In genomic region chr17:29565643-29566472, GRCh38 we compare ENCODE assay signal across 8 cellular contexts. TPM values are rescaled to one million over a fixed set of nuclear protein-coding genes. Genes with fewer than 3 reads are reported as not detected.
DNase-seq lines count a peak whose midpoint lies in the region; ATAC-seq lines count a peak whose summit lies in the region.

No MANE protein-coding gene starts in this region.

- H3K4me1 Mint-ChIP-seq in immature natural killer cell: peaks cover 53 to 56% of the 10 kb centered on the region in 2 donors

- peak overlapping the region; percentile 85 for H3K4me3 ChIP-seq in HUES48 (ENCODE audit: low read depth, low read length)
- peak overlapping the region; percentile 92 for H3K4me3 ChIP-seq in adipocyte (ENCODE audit: low read length)

- DNase-seq in DMS79 (lab: John Stamatoyannopoulos, UW): peak; percentile 79
- peak; percentile 74 for DNase-seq in RKO (ENCODE audit: low spot score)
- no peak for DNase-seq in adipocyte (ENCODE audit: low read depth)
- DNase-seq in immature natural killer cell: peak; percentile 62 to 66 (median 66)
- DNase-seq in stimulated activated CD4-positive, alpha-beta T cell treated with anti-CD3 and anti-CD28 coated beads, Interleukin-15, amount 100 ng/mL, for 24 hours: peak; percentile 76
- no peak for DNase-seq in substantia nigra (lab: John Stamatoyannopoulos, UW)

- no peak overlapping the region for H3K27ac ChIP-seq in HUES48 (ENCODE audit: low read depth, low read length)
- H3K27ac ChIP-seq in substantia nigra (ENCODE audit: low read depth, low read length, poor library complexity, severe bottlenecking): no peak overlapping the region

- peak overlapping the region; percentile 92 to 96 (median 94) for H3K4me3 Mint-ChIP-seq in immature natural killer cell

- H3K36me3 ChIP-seq in HUES48 (ENCODE audit: control insufficient read depth, insufficient read depth, low read length): no peaks in the 10 kb centered on the region
- H3K36me3 ChIP-seq in adipocyte (ENCODE audit: control insufficient read depth, insufficient read depth, low read length, severe bottlenecking): peaks cover 29% of the 10 kb centered on the region

- peaks cover 6 to 9% (median 6%) of the 10 kb centered on the region in 3 donors for H3K36me3 Mint-ChIP-seq in immature natural killer cell

- H3K27ac Mint-ChIP-seq in immature natural killer cell: peak overlapping the region; percentile 89 to 95 (median 93)

- H3K27me3 Mint-ChIP-seq in immature natural killer cell (ENCODE audit: low read depth in 3 of 3): peaks cover 9 to 23% (median 20%) of the 10 kb centered on the region in 3 donors

- ATAC-seq in GM19328 (IDR thresholded peaks at IDR 0.05; ENCODE audit: unreplicated experiment): no peak

- H3K27me3 ChIP-seq in HUES48 (ENCODE audit: control insufficient read depth, insufficient read depth, low read length) (peaks cover 45% of the 10 kb centered on the region), adipocyte (replicated peaks; ENCODE audit: control insufficient read depth, insufficient read depth, low read length) (no peaks in the 10 kb centered on the region)

- peaks cover 10% of the 10 kb centered on the region for H3K4me1 ChIP-seq in HUES48 (ENCODE audit: control insufficient read depth, insufficient read depth, low read length)
- H3K4me1 ChIP-seq in adipocyte (ENCODE audit: control insufficient read depth, insufficient read depth, low read length): peaks cover 39% of the 10 kb centered on the region

- H3K9me3 ChIP-seq in HUES48 (ENCODE audit: control insufficient read depth, insufficient read depth, low read length): no peaks in the 10 kb centered on the region
- H3K9me3 ChIP-seq in adipocyte (ENCODE audit: control insufficient read depth, low read length): no peaks in the 10 kb centered on the region

- no peaks in the 10 kb centered on the region for H3K9me3 Mint-ChIP-seq in immature natural killer cell

- H3K9ac ChIP-seq in HUES48 (ENCODE audit: low read depth, low read length): no peak overlapping the region
- H3K9ac ChIP-seq in adipocyte (ENCODE audit: low read length): peak overlapping the region; percentile 86

RNA-seq across cellular contexts. Expression of gene ABHD15, which starts 1.0 kb away (rescaled TPM):
- 10 to 100 TPM; 31.6 to 36.7 (median 34.0) TPM for polyA plus RNA-seq in immature natural killer cell

RNA-seq across cellular contexts. Expression of gene TP53I13, which starts 2.6 kb away (rescaled TPM):
- polyA plus RNA-seq in immature natural killer cell: 10 to 100 TPM; 41.6 to 50.5 (median 47.0) TPM

RNA-seq across cellular contexts. Expression of gene GIT1, which starts 23.6 kb away (rescaled TPM):
- 1 to 10 TPM; 2.3 to 8.9 (median 5.1) TPM for polyA plus RNA-seq in immature natural killer cell

RNA-seq across cellular contexts. Expression of gene ANKRD13B, which starts 27.1 kb away (rescaled TPM):
- under 1 TPM in 1 of 3 donors, not detected in 2; 0.18 TPM for polyA plus RNA-seq in immature natural killer cell

RNA-seq across cellular contexts. Expression of gene CORO6, which starts 56.9 kb away (rescaled TPM):
- polyA plus RNA-seq in immature natural killer cell: 1 to 10 TPM in 1 of 3 donors, under 1 TPM in 2; 0.12 to 1.3 (median 0.38) TPM

Comparison
In these comparisons a context has a peak if more than half of its experiments do, and no peak if none do; other contexts are left out.
1. DNase-seq: peak in DMS79 (single experiment), RKO (single experiment), immature natural killer cell (3 of 3) and stimulated activated CD4-positive, alpha-beta T cell treated with anti-CD3 and anti-CD28 coated beads, Interleukin-15, amount 100 ng/mL, for 24 hours (single experiment); none in adipocyte (single experiment) and substantia nigra (0 of 49).